In the genomic region with DNA sequence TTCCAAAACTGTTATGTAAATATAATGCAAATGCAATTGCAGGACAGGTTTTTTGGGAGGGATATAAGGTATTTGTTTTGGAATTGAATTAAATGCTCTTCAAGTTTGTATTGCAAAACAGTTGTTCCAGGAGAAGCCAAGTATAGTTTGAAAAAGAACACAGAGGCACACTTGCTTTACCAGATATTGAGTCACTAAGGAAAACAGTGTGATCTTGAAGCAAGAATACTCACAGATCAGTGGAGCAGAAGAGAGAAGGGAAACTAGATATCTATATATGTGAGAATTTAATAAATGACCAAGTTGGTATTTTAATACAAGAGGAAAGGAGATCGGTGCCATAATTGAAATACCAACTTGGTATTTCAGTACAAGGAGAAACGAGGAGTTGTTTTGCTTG, we compare ENCODE assay signal across 1 cellular context.
TF ChIP-seq lines count a peak whose summit lies in the region.

No MANE protein-coding gene starts in this region.

TF ChIP-seq in GM23338, 12 proteins besides CTCF, POLR2A, EP300 and RAD21 (continued from another document):
- TF ChIP-seq, protein P1, sequence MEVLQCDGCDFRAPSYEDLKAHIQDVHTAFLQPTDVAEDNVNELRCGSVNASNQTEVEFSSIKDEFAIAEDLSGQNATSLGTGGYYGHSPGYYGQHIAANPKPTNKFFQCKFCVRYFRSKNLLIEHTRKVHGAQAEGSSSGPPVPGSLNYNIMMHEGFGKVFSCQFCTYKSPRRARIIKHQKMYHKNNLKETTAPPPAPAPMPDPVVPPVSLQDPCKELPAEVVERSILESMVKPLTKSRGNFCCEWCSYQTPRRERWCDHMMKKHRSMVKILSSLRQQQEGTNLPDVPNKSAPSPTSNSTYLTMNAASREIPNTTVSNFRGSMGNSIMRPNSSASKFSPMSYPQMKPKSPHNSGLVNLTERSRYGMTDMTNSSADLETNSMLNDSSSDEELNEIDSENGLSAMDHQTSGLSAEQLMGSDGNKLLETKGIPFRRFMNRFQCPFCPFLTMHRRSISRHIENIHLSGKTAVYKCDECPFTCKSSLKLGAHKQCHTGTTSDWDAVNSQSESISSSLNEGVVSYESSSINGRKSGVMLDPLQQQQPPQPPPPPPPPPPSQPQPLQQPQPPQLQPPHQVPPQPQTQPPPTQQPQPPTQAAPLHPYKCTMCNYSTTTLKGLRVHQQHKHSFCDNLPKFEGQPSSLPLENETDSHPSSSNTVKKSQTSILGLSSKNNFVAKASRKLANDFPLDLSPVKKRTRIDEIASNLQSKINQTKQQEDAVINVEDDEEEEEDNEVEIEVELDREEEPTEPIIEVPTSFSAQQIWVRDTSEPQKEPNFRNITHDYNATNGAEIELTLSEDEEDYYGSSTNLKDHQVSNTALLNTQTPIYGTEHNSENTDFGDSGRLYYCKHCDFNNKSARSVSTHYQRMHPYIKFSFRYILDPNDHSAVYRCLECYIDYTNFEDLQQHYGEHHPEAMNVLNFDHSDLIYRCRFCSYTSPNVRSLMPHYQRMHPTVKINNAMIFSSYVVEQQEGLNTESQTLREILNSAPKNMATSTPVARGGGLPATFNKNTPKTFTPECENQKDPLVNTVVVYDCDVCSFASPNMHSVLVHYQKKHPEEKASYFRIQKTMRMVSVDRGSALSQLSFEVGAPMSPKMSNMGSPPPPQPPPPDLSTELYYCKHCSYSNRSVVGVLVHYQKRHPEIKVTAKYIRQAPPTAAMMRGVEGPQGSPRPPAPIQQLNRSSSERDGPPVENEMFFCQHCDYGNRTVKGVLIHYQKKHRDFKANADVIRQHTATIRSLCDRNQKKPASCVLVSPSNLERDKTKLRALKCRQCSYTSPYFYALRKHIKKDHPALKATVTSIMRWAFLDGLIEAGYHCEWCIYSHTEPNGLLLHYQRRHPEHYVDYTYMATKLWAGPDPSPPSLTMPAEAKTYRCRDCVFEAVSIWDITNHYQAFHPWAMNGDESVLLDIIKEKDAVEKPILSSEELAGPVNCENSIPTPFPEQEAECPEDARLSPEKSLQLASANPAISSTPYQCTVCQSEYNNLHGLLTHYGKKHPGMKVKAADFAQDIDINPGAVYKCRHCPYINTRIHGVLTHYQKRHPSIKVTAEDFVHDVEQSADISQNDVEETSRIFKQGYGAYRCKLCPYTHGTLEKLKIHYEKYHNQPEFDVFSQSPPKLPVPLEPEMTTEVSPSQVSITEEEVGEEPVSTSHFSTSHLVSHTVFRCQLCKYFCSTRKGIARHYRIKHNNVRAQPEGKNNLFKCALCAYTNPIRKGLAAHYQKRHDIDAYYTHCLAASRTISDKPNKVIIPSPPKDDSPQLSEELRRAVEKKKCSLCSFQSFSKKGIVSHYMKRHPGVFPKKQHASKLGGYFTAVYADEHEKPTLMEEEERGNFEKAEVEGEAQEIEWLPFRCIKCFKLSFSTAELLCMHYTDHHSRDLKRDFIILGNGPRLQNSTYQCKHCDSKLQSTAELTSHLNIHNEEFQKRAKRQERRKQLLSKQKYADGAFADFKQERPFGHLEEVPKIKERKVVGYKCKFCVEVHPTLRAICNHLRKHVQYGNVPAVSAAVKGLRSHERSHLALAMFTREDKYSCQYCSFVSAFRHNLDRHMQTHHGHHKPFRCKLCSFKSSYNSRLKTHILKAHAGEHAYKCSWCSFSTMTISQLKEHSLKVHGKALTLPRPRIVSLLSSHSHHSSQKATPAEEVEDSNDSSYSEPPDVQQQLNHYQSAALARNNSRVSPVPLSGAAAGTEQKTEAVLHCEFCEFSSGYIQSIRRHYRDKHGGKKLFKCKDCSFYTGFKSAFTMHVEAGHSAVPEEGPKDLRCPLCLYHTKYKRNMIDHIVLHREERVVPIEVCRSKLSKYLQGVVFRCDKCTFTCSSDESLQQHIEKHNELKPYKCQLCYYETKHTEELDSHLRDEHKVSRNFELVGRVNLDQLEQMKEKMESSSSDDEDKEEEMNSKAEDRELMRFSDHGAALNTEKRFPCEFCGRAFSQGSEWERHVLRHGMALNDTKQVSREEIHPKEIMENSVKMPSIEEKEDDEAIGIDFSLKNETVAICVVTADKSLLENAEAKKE (CRISPR knock-in tag; IDR thresholded peaks at IDR 0.05): no peak
- TF ChIP-seq, protein P2, sequence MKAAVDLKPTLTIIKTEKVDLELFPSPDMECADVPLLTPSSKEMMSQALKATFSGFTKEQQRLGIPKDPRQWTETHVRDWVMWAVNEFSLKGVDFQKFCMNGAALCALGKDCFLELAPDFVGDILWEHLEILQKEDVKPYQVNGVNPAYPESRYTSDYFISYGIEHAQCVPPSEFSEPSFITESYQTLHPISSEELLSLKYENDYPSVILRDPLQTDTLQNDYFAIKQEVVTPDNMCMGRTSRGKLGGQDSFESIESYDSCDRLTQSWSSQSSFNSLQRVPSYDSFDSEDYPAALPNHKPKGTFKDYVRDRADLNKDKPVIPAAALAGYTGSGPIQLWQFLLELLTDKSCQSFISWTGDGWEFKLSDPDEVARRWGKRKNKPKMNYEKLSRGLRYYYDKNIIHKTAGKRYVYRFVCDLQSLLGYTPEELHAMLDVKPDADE (IDR thresholded peaks at IDR 0.05): no peak
